In genomic region chr2:60675309-60675708, GRCh38 we compare ENCODE assay signal across 12 cellular contexts.
A peak's percentile ranks its signal among the peaks of the same experiment; 100 is the strongest.
DNase-seq lines count a peak whose midpoint lies in the region; ATAC-seq and TF ChIP-seq lines count a peak whose summit lies in the region.
"Had no signal": no experiment of that assay in that cellular context is flagged by ENCODE, and none has a peak within 500 bp of the region (broad histone marks: within the 10 kb centered on the region; RNA-seq: fewer than 3 reads in every experiment).

No MANE protein-coding gene starts in this region.

- no peak for TF ChIP-seq EP300 in SK-N-SH (IDR thresholded peaks at IDR 0.05; ENCODE audit: borderline replicate concordance in 1 of 2, low read depth in 1 of 2, low read length in 1 of 2)

- no peak overlapping the region for H2BK5ac ChIP-seq in mesendoderm (ENCODE audit: low read length)

- H2AFZ ChIP-seq in MM.1S (ENCODE audit: low read length) (no peak overlapping the region), SK-N-SH (ENCODE audit: low read depth) (no peak overlapping the region)

- H3K27ac ChIP-seq in MM.1S (ENCODE audit: low read length) (no peak overlapping the region), SK-N-SH (ENCODE audit: low read depth in 2 of 2, low read length in 1 of 2) (no peak overlapping the region), mesendoderm (ENCODE audit: low read depth, low read length) (no peak overlapping the region)
- H3K27ac ChIP-seq: heart left ventricle, spleen, tibial artery, vagina had no signal

- no peak overlapping the region for H3K4me3 ChIP-seq in MM.1S (ENCODE audit: low read length)
- H3K4me3 ChIP-seq in SK-N-SH (ENCODE audit: low read depth in 2 of 2, low read length in 1 of 2), result no peak overlapping the region
- H3K4me3 ChIP-seq in mesendoderm (ENCODE audit: low read length), result no peak overlapping the region
- H3K4me3 ChIP-seq: heart left ventricle, spleen, tibial artery, vagina had no signal

- no peak overlapping the region for H3K18ac ChIP-seq in mesendoderm (ENCODE audit: low read length)

- ATAC-seq in HG03095 (IDR thresholded peaks at IDR 0.05; ENCODE audit: unreplicated experiment), result no peak

- no peak overlapping the region for H2BK120ac ChIP-seq in mesendoderm (ENCODE audit: low read depth, low read length)

- H3K27me3 ChIP-seq in MM.1S (replicated peaks; ENCODE audit: insufficient read depth, low read length), result no peaks in the 10 kb centered on the region
- H3K27me3 ChIP-seq in SK-N-SH (ENCODE audit: insufficient read depth), result no peaks in the 10 kb centered on the region; the same call in 1 of the 2 replicates
- no peaks in the 10 kb centered on the region for H3K27me3 ChIP-seq in mesendoderm (ENCODE audit: insufficient read depth, low read length, poor library complexity)
- H3K27me3 ChIP-seq: vagina had no signal

- H4K20me1 ChIP-seq in MM.1S (ENCODE audit: insufficient read depth, low read length) (no peaks in the 10 kb centered on the region), SK-N-SH (ENCODE audit: insufficient read depth) (no peaks in the 10 kb centered on the region)

- H3K79me1 ChIP-seq in mesendoderm (ENCODE audit: low read length), result no peaks in the 10 kb centered on the region

- H3F3A ChIP-seq in MM.1S (ENCODE audit: insufficient read depth, low read length) (peaks cover 13% of the 10 kb centered on the region), SK-N-SH (replicated peaks; ENCODE audit: insufficient read depth) (no peaks in the 10 kb centered on the region)

- DNase-seq in NCI-H2171 treated with DMSO at 0.1 percent for 48 hours (lab: John Stamatoyannopoulos, UW), result peak; percentile 3
- no peak for DNase-seq in NCI-H2171 (lab: John Stamatoyannopoulos, UW)
- no peak for DNase-seq in MM.1S
- peak; percentile 16 for DNase-seq in SK-N-SH
- peak; percentile 8 for DNase-seq in mesendoderm
- DNase-seq in NCI-H1092 treated with DMSO at 0.1 percent for 48 hours (lab: John Stamatoyannopoulos, UW), result no peak
- no peak for DNase-seq in activated T-cell treated with anti-CD3 and anti-CD28 coated beads, Interleukin-2, amount 50 U/mL, for 1 hour

- no peak overlapping the region for H2BK15ac ChIP-seq in mesendoderm (replicated peaks; ENCODE audit: low read depth)

- H3K79me2 ChIP-seq in MM.1S (ENCODE audit: low read length) (no peaks in the 10 kb centered on the region), SK-N-SH (ENCODE audit: insufficient read depth) (no peaks in the 10 kb centered on the region), mesendoderm (ENCODE audit: control insufficient read depth, insufficient read depth, low read length) (no peaks in the 10 kb centered on the region)

- 22% methylated on average over 3 of the region's 3 CpGs for WGBS in SK-N-SH (ENCODE audit: low lambda C conversion rate)
- WGBS in mesendoderm (ENCODE audit: extremely low coverage, insufficient coverage, low lambda C conversion rate), result no CpG with 5 or more reads among the region's 3 CpGs

- no peaks in the 10 kb centered on the region for H3K9me3 ChIP-seq in MM.1S (replicated peaks; ENCODE audit: insufficient read depth, low read length)
- no peaks in the 10 kb centered on the region for H3K9me3 ChIP-seq in SK-N-SH
- H3K9me3 ChIP-seq: heart left ventricle, spleen, tibial artery, vagina had no signal

- H3K9ac ChIP-seq in MM.1S (ENCODE audit: low read length), result no peak overlapping the region
- H3K9ac ChIP-seq in SK-N-SH, result no peak overlapping the region
- no peak overlapping the region for H3K9ac ChIP-seq in mesendoderm (ENCODE audit: low read length)

- H3K9me2 ChIP-seq in MM.1S (replicated peaks; ENCODE audit: insufficient read depth, low read length), result no peaks in the 10 kb centered on the region
- H3K9me2 ChIP-seq in SK-N-SH, result no peaks in the 10 kb centered on the region

- TF ChIP-seq RAD21 in SK-N-SH (IDR thresholded peaks at IDR 0.05; ENCODE audit: low read length), result peak; percentile 37; the same call in 1 of the 2 replicates

- no peak overlapping the region for H4K8ac ChIP-seq in mesendoderm (ENCODE audit: low read depth, low read length)

- H3K36me3 ChIP-seq in MM.1S (replicated peaks; ENCODE audit: insufficient read depth, low read length), result no peaks in the 10 kb centered on the region
- no peaks in the 10 kb centered on the region for H3K36me3 ChIP-seq in SK-N-SH (replicated peaks in 1 of 2; ENCODE audit: control insufficient read depth in 1 of 2, insufficient read depth in 2 of 2, low read length in 1 of 2)
- H3K36me3 ChIP-seq in mesendoderm (ENCODE audit: control insufficient read depth, insufficient read depth, low read length), result no peaks in the 10 kb centered on the region
- H3K36me3 ChIP-seq: heart left ventricle, spleen, tibial artery, vagina had no signal

- no peak overlapping the region for H2AK5ac ChIP-seq in mesendoderm (ENCODE audit: low read length)

- H4K5ac ChIP-seq in mesendoderm (ENCODE audit: low read length), result no peak overlapping the region

- peaks cover 45% of the 10 kb centered on the region for H3K4me1 ChIP-seq in MM.1S (ENCODE audit: low read length)
- no peaks in the 10 kb centered on the region; a peak in 1 of 4 replicates for H3K4me1 ChIP-seq in SK-N-SH (ENCODE audit: control insufficient read depth in 1 of 2, insufficient read depth in 2 of 2, low read depth in 1 of 2, low read length in 1 of 2)
- H3K4me1 ChIP-seq in mesendoderm (ENCODE audit: control insufficient read depth, low read depth, low read length), result no peaks in the 10 kb centered on the region
- H3K4me1 ChIP-seq: vagina had no signal

- no peak overlapping the region for H3K4ac ChIP-seq in mesendoderm (ENCODE audit: low read depth, low read length)

- no peak overlapping the region for H3K56ac ChIP-seq in mesendoderm (ENCODE audit: low read length)

- CTCF ChIA-PET in SK-N-SH (lab: Yijun Ruan, JAX), result interaction anchor here (0.6 to 3.8 kb wide), 49 partner anchors 8 to 383 kb away, joined by 3 to 36 read pairs (median 5); no protein-coding TSS in a partner anchor

- TF ChIP-seq CTCF in MM.1S (IDR thresholded peaks at IDR 0.05; ENCODE audit: low read length) (peak; percentile 23; the same call in 1 of the 2 replicates), SK-N-SH (IDR thresholded peaks at IDR 0.05) (no peak)

- no peak overlapping the region for H3K23ac ChIP-seq in mesendoderm (ENCODE audit: low read length)

- H3K4me2 ChIP-seq in MM.1S (ENCODE audit: low read depth, low read length), result no peak overlapping the region
- no peak overlapping the region for H3K4me2 ChIP-seq in SK-N-SH
- no peak overlapping the region for H3K4me2 ChIP-seq in mesendoderm (ENCODE audit: low read length)

- POLR2A ChIA-PET in SK-N-SH (lab: Yijun Ruan, JAX), result no interaction called here

TF ChIP-seq in SK-N-SH, 30 proteins besides CTCF, POLR2A, EP300 and RAD21:
- no peak for TF ChIP-seq MEF2A (IDR thresholded peaks at IDR 0.05; ENCODE audit: borderline replicate concordance, low read depth)
- no peak for TF ChIP-seq FOXM1 (IDR thresholded peaks at IDR 0.05; ENCODE audit: low read depth)
- no peak for TF ChIP-seq FOSL2 (IDR thresholded peaks at IDR 0.05; ENCODE audit: borderline replicate concordance, low read depth)
- no peak for TF ChIP-seq NFIC (IDR thresholded peaks at IDR 0.05; ENCODE audit: borderline replicate concordance)
- TF ChIP-seq POLR2AphosphoS5 (IDR thresholded peaks at IDR 0.05; ENCODE audit: low read depth, low read length), result no peak
- no peak for TF ChIP-seq SIN3A (IDR thresholded peaks at IDR 0.05; ENCODE audit: borderline replicate concordance, low read depth, low read length)
- no peak for TF ChIP-seq GATA2 (CRISPR knock-in tag; IDR thresholded peaks at IDR 0.05)
- TF ChIP-seq SMC3 (IDR thresholded peaks at IDR 0.05; ENCODE audit: low read depth, low read length), result no peak
- no peak for TF ChIP-seq TEAD4 (IDR thresholded peaks at IDR 0.05; ENCODE audit: borderline replicate concordance, insufficient read depth)

Comparison
In these comparisons a context has a peak if more than half of its experiments do, and no peak if none do; other contexts are left out.
1. DNase-seq: peak in NCI-H2171 treated with DMSO at 0.1 percent for 48 hours (single experiment), SK-N-SH (single experiment) and mesendoderm (single experiment); none in NCI-H2171 (single experiment), MM.1S (single experiment), NCI-H1092 treated with DMSO at 0.1 percent for 48 hours (single experiment) and activated T-cell treated with anti-CD3 and anti-CD28 coated beads, Interleukin-2, amount 50 U/mL, for 1 hour (single experiment).